In genomic region chr6:137866914-137867684, GRCh38 we compare ENCODE assay signal across 8 cellular contexts. TPM values are rescaled to one million over a fixed set of nuclear protein-coding genes. Genes with fewer than 3 reads are reported as not detected.
DNase-seq lines count a peak whose midpoint lies in the region; ATAC-seq and TF ChIP-seq lines count a peak whose summit lies in the region.

TSS of gene TNFAIP3 (plus strand) at chr6:137867259. CDS start at chr6:137871228, 3,969 bp downstream.

- peaks cover 44% of the 10 kb centered on the region for H3K4me1 ChIP-seq in mammary epithelial cell (ENCODE audit: insufficient read depth, low read length)
- H3K4me1 ChIP-seq in spleen: peaks cover 31 to 58% (median 48%) of the 10 kb centered on the region in 6 donors

- H4K20me1 ChIP-seq in mammary epithelial cell (ENCODE audit: insufficient read depth, low read length): no peaks in the 10 kb centered on the region

- POLR2A ChIA-PET in AG04450 (lab: Yijun Ruan, JAX): interaction anchor here (1.4 to 1.6 kb wide), 2 partner anchors 157 to 159 kb away, joined by 3 to 4 read pairs; no protein-coding TSS in a partner anchor

- no TSS peak for BruUV-seq in mammary epithelial cell (replicated peaks; lab: Mats Ljungman, UMichigan)

- DNase-seq in AG04450 (ENCODE audit: low read depth, low spot score): peak; percentile 90
- DNase-seq in NCI-H2171 treated with DMSO at 0.1 percent for 48 hours (lab: John Stamatoyannopoulos, UW): peak; percentile 92
- DNase-seq in WERI-Rb-1: peak; percentile 86
- peak; percentile 95 for DNase-seq in mammary epithelial cell
- DNase-seq in inferior parietal cortex (ENCODE audit: extremely low spot score): peak; percentile 88
- peak; percentile 98 for DNase-seq in spleen

- peaks cover 49% of the 10 kb centered on the region for H3K79me2 ChIP-seq in mammary epithelial cell (ENCODE audit: insufficient read depth, low read length)

- CTCF ChIA-PET in AG04450 (lab: Charles Lee) (interaction anchor here (0.6 to 5.3 kb wide), 42 partner anchors 8 to 645 kb away, joined by 3 to 38 read pairs (median 5); no protein-coding TSS in a partner anchor), mammary epithelial cell (lab: Charles Lee; ENCODE audit: low non-redundant PET) (interaction anchor here (0.6 to 1.2 kb wide), 8 partner anchors 30 to 164 kb away, joined by 3 to 16 read pairs (median 6); no protein-coding TSS in a partner anchor)

- H2AFZ ChIP-seq in mammary epithelial cell (ENCODE audit: low read depth, low read length): peak within 1 kb of the TSS; percentile 85

- 3% methylated on average over 22 of the region's 87 CpGs for WGBS in mammary epithelial cell (ENCODE audit: low coverage, missing lambda C conversion rate)
- WGBS in spleen, 5 donors: 0 to 1% (median 0%) methylated on average over 31 to 87 of the region's 87 CpGs

- dilution Hi-C loops in mammary epithelial cell (cut with HindIII; ENCODE audit: low sequenced_read_pairs): no loop called here

- H3K4me3 ChIP-seq in AG04450 (ENCODE audit: low read depth, low read length) (peak within 1 kb of the TSS; percentile 89), WERI-Rb-1 (ENCODE audit: low read depth, low read length) (peak within 1 kb of the TSS; percentile 69), mammary epithelial cell (replicated peaks in 1 of 3; ENCODE audit: insufficient read depth in 1 of 3, low read depth in 2 of 3, low read length in 3 of 3) (peak within 1 kb of the TSS; percentile 75 to 94 (median 94)), spleen (peak within 1 kb of the TSS; percentile 83 to 97 (median 86))

- in situ Hi-C loops in mammary epithelial cell (cut with MboI; ENCODE audit: low sequenced_read_pairs in 2 of 2): loop anchor here (5.0 kb wide), 2 partner anchors 65 to 160 kb away; no protein-coding TSS in a partner anchor

- H3K4me2 ChIP-seq in mammary epithelial cell (ENCODE audit: insufficient read depth, low read depth, low read length): peak within 1 kb of the TSS; percentile 89

- intact Hi-C loops in mammary epithelial cell (cut with micrococcal nuclease) (loop anchor here (1.0 kb wide), 7 partner anchors 22 to 159 kb away; no protein-coding TSS in a partner anchor), spleen (cut with DNase I; ENCODE audit: low total_unique reads) (loop anchor here (5.0 to 10.0 kb wide), 2 partner anchors 62 to 75 kb away; no protein-coding TSS in a partner anchor)

- peaks cover 4% of the 10 kb centered on the region; the same call in 1 of the 2 replicates for H3K36me3 ChIP-seq in WERI-Rb-1
- no peaks in the 10 kb centered on the region for H3K36me3 ChIP-seq in mammary epithelial cell (ENCODE audit: insufficient read depth, low read length)
- peaks cover 0 to 11% (median 0%) of the 10 kb centered on the region in 6 donors for H3K36me3 ChIP-seq in spleen

- H3K27me3 ChIP-seq in AG04450 (ENCODE audit: control insufficient read depth, insufficient read depth, low read length) (no peaks in the 10 kb centered on the region), WERI-Rb-1 (ENCODE audit: insufficient read depth, low read depth, severe bottlenecking) (no peaks in the 10 kb centered on the region), mammary epithelial cell (ENCODE audit: insufficient read depth, low read length) (no peaks in the 10 kb centered on the region), spleen (replicated peaks in 1 of 7) (no peaks in the 10 kb centered on the region)

- TF ChIP-seq POLR2A in spleen (IDR thresholded peaks at IDR 0.05): peak; percentile 80 to 96 (median 90)

- TF ChIP-seq CTCF in AG04450 (IDR thresholded peaks at IDR 0.05; ENCODE audit: low read depth, low read length): peak; percentile 60
- TF ChIP-seq CTCF in WERI-Rb-1 (IDR thresholded peaks at IDR 0.05; ENCODE audit: low read depth, low read length): peak; percentile 69
- peak; percentile 55 to 66 for TF ChIP-seq CTCF in mammary epithelial cell (conservative IDR thresholded peaks at IDR 0.05 in 1 of 2, IDR thresholded peaks at IDR 0.05 in 1 of 2; ENCODE audit: extremely low read depth in 1 of 2, insufficient read depth in 1 of 2, low read depth in 1 of 2, low read length in 2 of 2)
- peak; percentile 78 to 97 (median 93) for TF ChIP-seq CTCF in spleen (IDR thresholded peaks at IDR 0.05 in 8 of 11, conservative IDR thresholded peaks at IDR 0.05 in 3 of 11)

- H3K27ac ChIP-seq in AG04450 (ENCODE audit: low read depth, low read length): peak within 1 kb of the TSS; percentile 57
- peak within 1 kb of the TSS; percentile 77 for H3K27ac ChIP-seq in WERI-Rb-1
- H3K27ac ChIP-seq in mammary epithelial cell (ENCODE audit: insufficient read depth, low read depth, low read length): peak within 1 kb of the TSS; percentile 95
- H3K27ac ChIP-seq in spleen: peak within 1 kb of the TSS; percentile 88 to 99 (median 97)

- ATAC-seq in GM18861 (IDR thresholded peaks at IDR 0.05; ENCODE audit: unreplicated experiment): peak; percentile 59
- peak; percentile 54 for ATAC-seq in HG03095 (IDR thresholded peaks at IDR 0.05; ENCODE audit: unreplicated experiment)

- H3K9ac ChIP-seq in mammary epithelial cell (ENCODE audit: insufficient read depth, low read length): peak within 1 kb of the TSS; percentile 93

- H3K9me3 ChIP-seq in AG04450 (ENCODE audit: control insufficient read depth, insufficient read depth, low read length) (no peaks in the 10 kb centered on the region; the same call in 1 of the 2 replicates), WERI-Rb-1 (ENCODE audit: severe bottlenecking) (no peaks in the 10 kb centered on the region), mammary epithelial cell (replicated peaks; ENCODE audit: insufficient read depth, low read length) (no peaks in the 10 kb centered on the region), spleen (no peaks in the 10 kb centered on the region)

RNA-seq across cellular contexts. Expression of gene TNFAIP3, which starts in this region (rescaled TPM):
- polyA plus RNA-seq in AG04450 (2011; rRNA removed): 16.7 and 19.5 TPM in 2 replicates
- 10.5 and 13.5 TPM in 2 replicates for polyA minus RNA-seq in AG04450 (2011; rRNA and poly(A)+ RNA removed)
- total RNA-seq in mammary epithelial cell: 100 to 1,000 TPM in 1 of 2 donors, 1 to 10 TPM in 1; 5.2 to 117 TPM
- 12.2 TPM for polyA plus RNA-seq in mammary epithelial cell
- polyA minus RNA-seq in mammary epithelial cell: 14.5 TPM
- total RNA-seq in spleen: 100 to 1,000 TPM in 3 of 7 donors, 10 to 100 TPM in 4; 41.1 to 133 (median 69.0) TPM
- 10 to 100 TPM; 23.2 to 31.9 (median 25.0) TPM for polyA plus RNA-seq in spleen

Comparison
In these comparisons a context has a peak if more than half of its experiments do, and no peak if none do; other contexts are left out.
1. Peak in every context shown above with its lines: DNase-seq, ATAC-seq, H3K4me3 ChIP-seq and H3K27ac ChIP-seq.